1 cellular context compared by ENCODE assay signal in the genomic region with DNA sequence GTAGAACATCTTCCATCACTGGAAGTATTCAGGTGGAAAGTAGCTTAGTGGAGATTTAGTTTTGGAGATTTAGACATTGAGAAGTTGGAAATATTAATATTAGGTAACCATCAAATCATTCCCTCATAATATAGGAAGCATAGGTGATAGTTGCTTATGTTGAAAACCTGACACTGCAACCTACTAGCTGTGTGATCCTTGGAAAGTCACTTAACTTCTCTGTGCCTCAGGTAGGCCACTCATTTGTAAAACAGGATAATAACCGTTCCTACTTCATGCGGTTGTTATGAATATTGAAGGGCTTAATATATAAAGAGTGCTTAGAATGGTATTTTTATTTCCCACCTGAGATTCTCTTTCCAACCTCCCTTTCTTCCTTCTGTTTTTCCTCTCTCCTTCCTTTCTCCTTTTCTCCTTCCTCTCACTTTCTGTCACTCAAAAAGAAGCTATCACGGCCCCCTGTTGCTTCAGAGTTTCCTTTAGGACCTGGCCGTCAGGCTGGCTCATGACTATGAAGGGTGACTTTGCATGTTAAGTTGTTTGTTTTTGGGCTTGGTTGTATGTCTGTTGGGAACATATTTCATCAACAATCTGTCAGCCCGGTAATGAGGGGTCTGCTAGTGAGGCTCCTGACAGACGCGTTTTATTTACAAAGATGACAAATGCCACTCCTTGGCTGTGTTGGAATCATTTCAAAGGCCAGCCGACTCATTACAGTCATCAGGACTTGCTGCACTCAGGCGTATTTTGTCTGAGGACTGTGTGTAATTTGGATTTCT.
TF ChIP-seq lines count a peak whose summit lies in the region.

No MANE protein-coding gene starts in this region.

TF ChIP-seq in K562, 482 proteins besides CTCF, POLR2A, EP300 and RAD21 (continued from another document):
- TF ChIP-seq, protein P1, sequence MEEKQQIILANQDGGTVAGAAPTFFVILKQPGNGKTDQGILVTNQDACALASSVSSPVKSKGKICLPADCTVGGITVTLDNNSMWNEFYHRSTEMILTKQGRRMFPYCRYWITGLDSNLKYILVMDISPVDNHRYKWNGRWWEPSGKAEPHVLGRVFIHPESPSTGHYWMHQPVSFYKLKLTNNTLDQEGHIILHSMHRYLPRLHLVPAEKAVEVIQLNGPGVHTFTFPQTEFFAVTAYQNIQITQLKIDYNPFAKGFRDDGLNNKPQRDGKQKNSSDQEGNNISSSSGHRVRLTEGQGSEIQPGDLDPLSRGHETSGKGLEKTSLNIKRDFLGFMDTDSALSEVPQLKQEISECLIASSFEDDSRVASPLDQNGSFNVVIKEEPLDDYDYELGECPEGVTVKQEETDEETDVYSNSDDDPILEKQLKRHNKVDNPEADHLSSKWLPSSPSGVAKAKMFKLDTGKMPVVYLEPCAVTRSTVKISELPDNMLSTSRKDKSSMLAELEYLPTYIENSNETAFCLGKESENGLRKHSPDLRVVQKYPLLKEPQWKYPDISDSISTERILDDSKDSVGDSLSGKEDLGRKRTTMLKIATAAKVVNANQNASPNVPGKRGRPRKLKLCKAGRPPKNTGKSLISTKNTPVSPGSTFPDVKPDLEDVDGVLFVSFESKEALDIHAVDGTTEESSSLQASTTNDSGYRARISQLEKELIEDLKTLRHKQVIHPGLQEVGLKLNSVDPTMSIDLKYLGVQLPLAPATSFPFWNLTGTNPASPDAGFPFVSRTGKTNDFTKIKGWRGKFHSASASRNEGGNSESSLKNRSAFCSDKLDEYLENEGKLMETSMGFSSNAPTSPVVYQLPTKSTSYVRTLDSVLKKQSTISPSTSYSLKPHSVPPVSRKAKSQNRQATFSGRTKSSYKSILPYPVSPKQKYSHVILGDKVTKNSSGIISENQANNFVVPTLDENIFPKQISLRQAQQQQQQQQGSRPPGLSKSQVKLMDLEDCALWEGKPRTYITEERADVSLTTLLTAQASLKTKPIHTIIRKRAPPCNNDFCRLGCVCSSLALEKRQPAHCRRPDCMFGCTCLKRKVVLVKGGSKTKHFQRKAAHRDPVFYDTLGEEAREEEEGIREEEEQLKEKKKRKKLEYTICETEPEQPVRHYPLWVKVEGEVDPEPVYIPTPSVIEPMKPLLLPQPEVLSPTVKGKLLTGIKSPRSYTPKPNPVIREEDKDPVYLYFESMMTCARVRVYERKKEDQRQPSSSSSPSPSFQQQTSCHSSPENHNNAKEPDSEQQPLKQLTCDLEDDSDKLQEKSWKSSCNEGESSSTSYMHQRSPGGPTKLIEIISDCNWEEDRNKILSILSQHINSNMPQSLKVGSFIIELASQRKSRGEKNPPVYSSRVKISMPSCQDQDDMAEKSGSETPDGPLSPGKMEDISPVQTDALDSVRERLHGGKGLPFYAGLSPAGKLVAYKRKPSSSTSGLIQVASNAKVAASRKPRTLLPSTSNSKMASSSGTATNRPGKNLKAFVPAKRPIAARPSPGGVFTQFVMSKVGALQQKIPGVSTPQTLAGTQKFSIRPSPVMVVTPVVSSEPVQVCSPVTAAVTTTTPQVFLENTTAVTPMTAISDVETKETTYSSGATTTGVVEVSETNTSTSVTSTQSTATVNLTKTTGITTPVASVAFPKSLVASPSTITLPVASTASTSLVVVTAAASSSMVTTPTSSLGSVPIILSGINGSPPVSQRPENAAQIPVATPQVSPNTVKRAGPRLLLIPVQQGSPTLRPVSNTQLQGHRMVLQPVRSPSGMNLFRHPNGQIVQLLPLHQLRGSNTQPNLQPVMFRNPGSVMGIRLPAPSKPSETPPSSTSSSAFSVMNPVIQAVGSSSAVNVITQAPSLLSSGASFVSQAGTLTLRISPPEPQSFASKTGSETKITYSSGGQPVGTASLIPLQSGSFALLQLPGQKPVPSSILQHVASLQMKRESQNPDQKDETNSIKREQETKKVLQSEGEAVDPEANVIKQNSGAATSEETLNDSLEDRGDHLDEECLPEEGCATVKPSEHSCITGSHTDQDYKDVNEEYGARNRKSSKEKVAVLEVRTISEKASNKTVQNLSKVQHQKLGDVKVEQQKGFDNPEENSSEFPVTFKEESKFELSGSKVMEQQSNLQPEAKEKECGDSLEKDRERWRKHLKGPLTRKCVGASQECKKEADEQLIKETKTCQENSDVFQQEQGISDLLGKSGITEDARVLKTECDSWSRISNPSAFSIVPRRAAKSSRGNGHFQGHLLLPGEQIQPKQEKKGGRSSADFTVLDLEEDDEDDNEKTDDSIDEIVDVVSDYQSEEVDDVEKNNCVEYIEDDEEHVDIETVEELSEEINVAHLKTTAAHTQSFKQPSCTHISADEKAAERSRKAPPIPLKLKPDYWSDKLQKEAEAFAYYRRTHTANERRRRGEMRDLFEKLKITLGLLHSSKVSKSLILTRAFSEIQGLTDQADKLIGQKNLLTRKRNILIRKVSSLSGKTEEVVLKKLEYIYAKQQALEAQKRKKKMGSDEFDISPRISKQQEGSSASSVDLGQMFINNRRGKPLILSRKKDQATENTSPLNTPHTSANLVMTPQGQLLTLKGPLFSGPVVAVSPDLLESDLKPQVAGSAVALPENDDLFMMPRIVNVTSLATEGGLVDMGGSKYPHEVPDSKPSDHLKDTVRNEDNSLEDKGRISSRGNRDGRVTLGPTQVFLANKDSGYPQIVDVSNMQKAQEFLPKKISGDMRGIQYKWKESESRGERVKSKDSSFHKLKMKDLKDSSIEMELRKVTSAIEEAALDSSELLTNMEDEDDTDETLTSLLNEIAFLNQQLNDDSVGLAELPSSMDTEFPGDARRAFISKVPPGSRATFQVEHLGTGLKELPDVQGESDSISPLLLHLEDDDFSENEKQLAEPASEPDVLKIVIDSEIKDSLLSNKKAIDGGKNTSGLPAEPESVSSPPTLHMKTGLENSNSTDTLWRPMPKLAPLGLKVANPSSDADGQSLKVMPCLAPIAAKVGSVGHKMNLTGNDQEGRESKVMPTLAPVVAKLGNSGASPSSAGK (IDR thresholded peaks at IDR 0.05), result no peak
- TF ChIP-seq EZH2 (IDR thresholded peaks at IDR 0.05; ENCODE audit: borderline replicate concordance, low read depth, low read length) (no peak), SRSF1 (IDR thresholded peaks at IDR 0.05; ENCODE audit: low read depth, low read length) (no peak), ZFP30 (CRISPR knock-in tag; IDR thresholded peaks at IDR 0.05; ENCODE audit: borderline replicate concordance) (no peak), GATAD2B (IDR thresholded peaks at IDR 0.05; ENCODE audit: borderline replicate concordance) (no peak), MCM2 (IDR thresholded peaks at IDR 0.05; ENCODE audit: low read depth) (no peak), TCF3 (CRISPR knock-in tag; IDR thresholded peaks at IDR 0.05) (no peak), ZKSCAN8 (CRISPR knock-in tag; IDR thresholded peaks at IDR 0.05) (no peak), RFX5 (IDR thresholded peaks at IDR 0.05; ENCODE audit: low read depth, low read length) (no peak), CHCHD3 (CRISPR knock-in tag; IDR thresholded peaks at IDR 0.05) (no peak), MECOM (CRISPR knock-in tag; IDR thresholded peaks at IDR 0.05) (no peak), NCOR1 (IDR thresholded peaks at IDR 0.05) (peak; percentile 13; the same call in 1 of the 2 replicates), ZBTB1 (CRISPR knock-in tag; IDR thresholded peaks at IDR 0.05; ENCODE audit: borderline replicate concordance, low read depth) (no peak), EWSR1 (IDR thresholded peaks at IDR 0.05; ENCODE audit: borderline replicate concordance, low read depth, partially characterized antibody) (no peak), E2F3 (CRISPR knock-in tag; IDR thresholded peaks at IDR 0.05) (no peak), ZEB2 (IDR thresholded peaks at IDR 0.05) (no peak), ETV1 (tag; conservative IDR thresholded peaks at IDR 0.05; ENCODE audit: low read depth) (no peak), ZNF12 (CRISPR knock-in tag; IDR thresholded peaks at IDR 0.05) (no peak), NFYB (IDR thresholded peaks at IDR 0.05; ENCODE audit: extremely low read depth, insufficient read length) (no peak), KAT2B (IDR thresholded peaks at IDR 0.05; ENCODE audit: low read depth, low read length) (no peak), ZNF239 (CRISPR knock-in tag; IDR thresholded peaks at IDR 0.05) (no peak), ZC3H4 (CRISPR knock-in tag; IDR thresholded peaks at IDR 0.05; ENCODE audit: borderline replicate concordance) (no peak), PRPF4 (IDR thresholded peaks at IDR 0.05; ENCODE audit: insufficient read depth, low read depth, low read length, poor library complexity, severe bottlenecking) (no peak), MAFG (tag; conservative IDR thresholded peaks at IDR 0.05) (peak; percentile 63; the same call in 1 of the 2 replicates), ZNF212 (CRISPR knock-in tag; IDR thresholded peaks at IDR 0.05) (no peak), SIN3B (IDR thresholded peaks at IDR 0.05; ENCODE audit: low read depth) (no peak), SMARCA4 (IDR thresholded peaks at IDR 0.05) (no peak), SOX6 (IDR thresholded peaks at IDR 0.05) (peak; percentile 45; the same call in 1 of the 2 replicates), RAD51 (IDR thresholded peaks at IDR 0.05; ENCODE audit: borderline replicate concordance, low read depth) (no peak), ZNF316 (IDR thresholded peaks at IDR 0.05) (no peak), FOXA3 (CRISPR knock-in tag; conservative IDR thresholded peaks at IDR 0.05 in 1 of 2, IDR thresholded peaks at IDR 0.05 in 1 of 2) (peak; percentile 36 to 86; a peak in 3 of 4 replicates)
- TF ChIP-seq, protein P2, sequence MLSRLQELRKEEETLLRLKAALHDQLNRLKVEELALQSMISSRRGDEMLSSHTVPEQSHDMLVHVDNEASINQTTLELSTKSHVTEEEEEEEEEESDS (CRISPR knock-in tag; IDR thresholded peaks at IDR 0.05), result no peak
- TF ChIP-seq, protein P3, sequence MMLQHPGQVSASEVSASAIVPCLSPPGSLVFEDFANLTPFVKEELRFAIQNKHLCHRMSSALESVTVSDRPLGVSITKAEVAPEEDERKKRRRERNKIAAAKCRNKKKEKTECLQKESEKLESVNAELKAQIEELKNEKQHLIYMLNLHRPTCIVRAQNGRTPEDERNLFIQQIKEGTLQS (IDR thresholded peaks at IDR 0.05), result peak; percentile 37; the same call in 1 of the 2 replicates
- TF ChIP-seq, protein P3 (CRISPR knock-in tag; conservative IDR thresholded peaks at IDR 0.05), result no peak
- TF ChIP-seq, protein P4, sequence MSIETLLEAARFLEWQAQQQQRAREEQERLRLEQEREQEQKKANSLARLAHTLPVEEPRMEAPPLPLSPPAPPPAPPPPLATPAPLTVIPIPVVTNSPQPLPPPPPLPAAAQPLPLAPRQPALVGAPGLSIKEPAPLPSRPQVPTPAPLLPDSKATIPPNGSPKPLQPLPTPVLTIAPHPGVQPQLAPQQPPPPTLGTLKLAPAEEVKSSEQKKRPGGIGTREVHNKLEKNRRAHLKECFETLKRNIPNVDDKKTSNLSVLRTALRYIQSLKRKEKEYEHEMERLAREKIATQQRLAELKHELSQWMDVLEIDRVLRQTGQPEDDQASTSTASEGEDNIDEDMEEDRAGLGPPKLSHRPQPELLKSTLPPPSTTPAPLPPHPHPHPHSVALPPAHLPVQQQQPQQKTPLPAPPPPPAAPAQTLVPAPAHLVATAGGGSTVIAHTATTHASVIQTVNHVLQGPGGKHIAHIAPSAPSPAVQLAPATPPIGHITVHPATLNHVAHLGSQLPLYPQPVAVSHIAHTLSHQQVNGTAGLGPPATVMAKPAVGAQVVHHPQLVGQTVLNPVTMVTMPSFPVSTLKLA (conservative IDR thresholded peaks at IDR 0.05), result 0 out of 4 replicates have a peak, but pooled peaks of 1 of the 2 experiments have one; percentile 28
- TF ChIP-seq, protein P5, sequence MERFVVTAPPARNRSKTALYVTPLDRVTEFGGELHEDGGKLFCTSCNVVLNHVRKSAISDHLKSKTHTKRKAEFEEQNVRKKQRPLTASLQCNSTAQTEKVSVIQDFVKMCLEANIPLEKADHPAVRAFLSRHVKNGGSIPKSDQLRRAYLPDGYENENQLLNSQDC (CRISPR knock-in tag; IDR thresholded peaks at IDR 0.05), result no peak
- TF ChIP-seq, protein P6, sequence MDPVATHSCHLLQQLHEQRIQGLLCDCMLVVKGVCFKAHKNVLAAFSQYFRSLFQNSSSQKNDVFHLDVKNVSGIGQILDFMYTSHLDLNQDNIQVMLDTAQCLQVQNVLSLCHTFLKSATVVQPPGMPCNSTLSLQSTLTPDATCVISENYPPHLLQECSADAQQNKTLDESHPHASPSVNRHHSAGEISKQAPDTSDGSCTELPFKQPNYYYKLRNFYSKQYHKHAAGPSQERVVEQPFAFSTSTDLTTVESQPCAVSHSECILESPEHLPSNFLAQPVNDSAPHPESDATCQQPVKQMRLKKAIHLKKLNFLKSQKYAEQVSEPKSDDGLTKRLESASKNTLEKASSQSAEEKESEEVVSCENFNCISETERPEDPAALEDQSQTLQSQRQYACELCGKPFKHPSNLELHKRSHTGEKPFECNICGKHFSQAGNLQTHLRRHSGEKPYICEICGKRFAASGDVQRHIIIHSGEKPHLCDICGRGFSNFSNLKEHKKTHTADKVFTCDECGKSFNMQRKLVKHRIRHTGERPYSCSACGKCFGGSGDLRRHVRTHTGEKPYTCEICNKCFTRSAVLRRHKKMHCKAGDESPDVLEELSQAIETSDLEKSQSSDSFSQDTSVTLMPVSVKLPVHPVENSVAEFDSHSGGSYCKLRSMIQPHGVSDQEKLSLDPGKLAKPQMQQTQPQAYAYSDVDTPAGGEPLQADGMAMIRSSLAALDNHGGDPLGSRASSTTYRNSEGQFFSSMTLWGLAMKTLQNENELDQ (CRISPR knock-in tag; IDR thresholded peaks at IDR 0.05; ENCODE audit: borderline replicate concordance), result no peak
